In genomic region chr1:236394016-236394481, GRCh38 we compare ENCODE assay signal across 9 cellular contexts. TPM values are rescaled to one million over a fixed set of nuclear protein-coding genes. Genes with fewer than 3 reads are reported as not detected.
A peak's percentile ranks its signal among the peaks of the same experiment; 100 is the strongest.
DNase-seq lines count a peak whose midpoint lies in the region; ATAC-seq and TF ChIP-seq lines count a peak whose summit lies in the region.
"Had no signal": no experiment of that assay in that cellular context is flagged by ENCODE, and none has a peak within 500 bp of the region (broad histone marks: within the 10 kb centered on the region; RNA-seq: fewer than 3 reads in every experiment).

TSS of gene EDARADD (plus strand) at chr1:236394286. CDS start at chr1:236394445, 159 bp downstream.

- DNase-seq in DMS79 treated with DMSO at 0.1 percent for 48 hours (lab: John Stamatoyannopoulos, UW) (peak; percentile 52), DMS79 (lab: John Stamatoyannopoulos, UW) (no peak), WERI-Rb-1 (no peak), right cardiac atrium (no peak), posterior vena cava (ENCODE audit: low spot score) (no peak)
- no peak for DNase-seq in stimulated activated naive B cell treated with anti-CD40 and anti-IgM and Interleukin-4, amounts not matched to agents 10 μg/mL and 1 μg/mL and 100 μg/mL, for 72 hours
- DNase-seq: 8988T had no signal

- H3K9me3 ChIP-seq in WERI-Rb-1 (ENCODE audit: severe bottlenecking) = no peaks in the 10 kb centered on the region
- H3K9me3 ChIP-seq in right cardiac atrium (ENCODE audit: control insufficient read depth, low read length) = no peaks in the 10 kb centered on the region

- H3K27me3 ChIP-seq in WERI-Rb-1 (ENCODE audit: insufficient read depth, low read depth, severe bottlenecking) (peaks cover 3% of the 10 kb centered on the region), right cardiac atrium (ENCODE audit: control insufficient read depth, insufficient read depth) (no peaks in the 10 kb centered on the region)

- intact Hi-C loops in right cardiac atrium (cut with DNase I) (no loop called here), posterior vena cava (cut with DNase I) (no loop called here)

- H3K4me1 ChIP-seq in right cardiac atrium (ENCODE audit: control insufficient read depth, insufficient read depth, low read length) = no peaks in the 10 kb centered on the region

- peaks cover 17 to 23% of the 10 kb centered on the region in 2 donors for H3K4me1 Mint-ChIP-seq in stimulated activated naive B cell treated with anti-CD40 and anti-IgM and Interleukin-4, amounts not matched to agents 10 μg/mL and 1 μg/mL and 100 μg/mL, for 72 hours

- peak within 1 kb of the TSS; percentile 75 for H3K27ac Mint-ChIP-seq in stimulated activated naive B cell treated with anti-CD40 and anti-IgM and Interleukin-4, amounts not matched to agents 10 μg/mL and 1 μg/mL and 100 μg/mL, for 72 hours

- H3K27ac ChIP-seq in WERI-Rb-1 = 0 out of 2 replicates have a peak within 1 kb of the TSS, but pooled peaks have one; percentile 6
- H3K27ac ChIP-seq in right cardiac atrium (ENCODE audit: low read length) = no peak within 1 kb of the TSS

- 50% methylated on average over 7 of the region's 7 CpGs for WGBS in right cardiac atrium

- TF ChIP-seq CTCF in WERI-Rb-1 (IDR thresholded peaks at IDR 0.05; ENCODE audit: low read depth, low read length) = no peak

- peak within 1 kb of the TSS; percentile 74 for H3K4me3 ChIP-seq in WERI-Rb-1 (ENCODE audit: low read depth, low read length)
- peak within 1 kb of the TSS; percentile 73 for H3K4me3 ChIP-seq in right cardiac atrium (ENCODE audit: low read length)

- peak within 1 kb of the TSS; percentile 88 to 91 for H3K4me3 Mint-ChIP-seq in stimulated activated naive B cell treated with anti-CD40 and anti-IgM and Interleukin-4, amounts not matched to agents 10 μg/mL and 1 μg/mL and 100 μg/mL, for 72 hours

- no peaks in the 10 kb centered on the region for H3K9me3 Mint-ChIP-seq in stimulated activated naive B cell treated with anti-CD40 and anti-IgM and Interleukin-4, amounts not matched to agents 10 μg/mL and 1 μg/mL and 100 μg/mL, for 72 hours

- ATAC-seq in right cardiac atrium = no peak
- peak; percentile 30 to 47 for ATAC-seq in stimulated activated naive B cell treated with anti-CD40 and anti-IgM and Interleukin-4, amounts not matched to agents 10 μg/mL and 1 μg/mL and 100 μg/mL, for 72 hours (replicated peaks)
- no peak for ATAC-seq in HG02840 (IDR thresholded peaks at IDR 0.05; ENCODE audit: low FRiP score, unreplicated experiment)
- ATAC-seq in HG03175 (IDR thresholded peaks at IDR 0.05; ENCODE audit: unreplicated experiment) = no peak

- H3K36me3 Mint-ChIP-seq in stimulated activated naive B cell treated with anti-CD40 and anti-IgM and Interleukin-4, amounts not matched to agents 10 μg/mL and 1 μg/mL and 100 μg/mL, for 72 hours = peaks cover 3 to 9% of the 10 kb centered on the region in 2 donors

- H3K27me3 Mint-ChIP-seq in stimulated activated naive B cell treated with anti-CD40 and anti-IgM and Interleukin-4, amounts not matched to agents 10 μg/mL and 1 μg/mL and 100 μg/mL, for 72 hours = peaks cover 40 to 62% of the 10 kb centered on the region in 2 donors

- no peaks in the 10 kb centered on the region for H3K36me3 ChIP-seq in WERI-Rb-1

RNA-seq across cellular contexts. Expression of gene EDARADD, which starts in this region (rescaled TPM):
- total RNA-seq in right cardiac atrium (under 1 TPM; 0.18 to 0.40 (median 0.31) TPM), posterior vena cava (under 1 TPM; 0.24 to 0.32 TPM)
- polyA plus RNA-seq in right cardiac atrium = 0.11 TPM

Comparison
In these comparisons a context has a peak if more than half of its experiments do, and no peak if none do; other contexts are left out.
1. ATAC-seq: peak in stimulated activated naive B cell treated with anti-CD40 and anti-IgM and Interleukin-4, amounts not matched to agents 10 μg/mL and 1 μg/mL and 100 μg/mL, for 72 hours (2 of 2); none in right cardiac atrium (0 of 2), HG02840 (single experiment) and HG03175 (single experiment).